Comparison of ENCODE assay signal across 9 cellular contexts in genomic region chr6:119856136-119856535, GRCh38.
DNase-seq lines count a peak whose midpoint lies in the region; ATAC-seq, FAIRE-seq and TF ChIP-seq lines count a peak whose summit lies in the region.
"Had no signal": no experiment of that assay in that cellular context is flagged by ENCODE, and none has a peak within 500 bp of the region (broad histone marks: within the 10 kb centered on the region; RNA-seq: fewer than 3 reads in every experiment).

No MANE protein-coding gene starts in this region.

- TF ChIP-seq CTCF in transverse colon (IDR thresholded peaks at IDR 0.05), result no peak

- H3K9me3 ChIP-seq in transverse colon, result no peaks in the 10 kb centered on the region

- no peak for TF ChIP-seq EP300 in transverse colon (IDR thresholded peaks at IDR 0.05; ENCODE audit: low read depth)

- H3K27ac ChIP-seq in transverse colon, result no peak overlapping the region
- H3K27ac ChIP-seq: C4-2B had no signal

- 59 to 69% methylated on average over 3 of the region's 3 CpGs for WGBS in transverse colon (ENCODE audit: low coverage in 1 of 2), 2 donors

- H3K27me3 Mint-ChIP-seq in activated naive CD4-positive, alpha-beta T cell treated with anti-CD3 and anti-CD28 coated beads, Interleukin-2, amount 10 ng/mL, durations not matched to agents 7 days and 5 days, result no peaks in the 10 kb centered on the region
- no peaks in the 10 kb centered on the region for H3K27me3 Mint-ChIP-seq in stimulated activated memory B cell treated with anti-CD40 and anti-IgM and Interleukin-4, amounts not matched to agents 10 μg/mL and 1 μg/mL and 100 μg/mL, for 72 hours

- H3K27ac Mint-ChIP-seq in activated naive CD4-positive, alpha-beta T cell treated with anti-CD3 and anti-CD28 coated beads, Interleukin-2, amount 10 ng/mL, durations not matched to agents 7 days and 5 days, result peak overlapping the region; percentile 58
- peak overlapping the region; percentile 81 for H3K27ac Mint-ChIP-seq in stimulated activated memory B cell treated with anti-CD40 and anti-IgM and Interleukin-4, amounts not matched to agents 10 μg/mL and 1 μg/mL and 100 μg/mL, for 72 hours

- no peaks in the 10 kb centered on the region for H3K4me1 ChIP-seq in transverse colon

- H3K4me1 Mint-ChIP-seq in activated naive CD4-positive, alpha-beta T cell treated with anti-CD3 and anti-CD28 coated beads, Interleukin-2, amount 10 ng/mL, durations not matched to agents 7 days and 5 days, result peaks cover 8% of the 10 kb centered on the region
- peaks cover 9% of the 10 kb centered on the region for H3K4me1 Mint-ChIP-seq in stimulated activated memory B cell treated with anti-CD40 and anti-IgM and Interleukin-4, amounts not matched to agents 10 μg/mL and 1 μg/mL and 100 μg/mL, for 72 hours

- peak; percentile 1 for DNase-seq in activated CD8-positive, alpha-beta memory T cell treated with anti-CD3 and anti-CD28 coated beads, Interleukin-2, amount 50 U/mL, for 24 hours (ENCODE audit: extremely low read depth)
- DNase-seq in activated CD8-positive, alpha-beta memory T cell treated with anti-CD3 and anti-CD28 coated beads for 24 hours, result no peak
- DNase-seq in activated naive CD4-positive, alpha-beta T cell treated with anti-CD3 and anti-CD28 coated beads, Interleukin-2, amount 10 ng/mL, durations not matched to agents 7 days and 5 days, result peak; percentile 22
- DNase-seq in DMS153 (lab: John Stamatoyannopoulos, UW), result no peak
- no peak for DNase-seq in urothelium cell line (ENCODE audit: low spot score)
- DNase-seq in transverse colon, result no peak

- no peak for FAIRE-seq in urothelium cell line (lab: Jason Lieb, UNC)

- no peak overlapping the region for H3K4me3 ChIP-seq in transverse colon

- intact Hi-C loops in transverse colon (cut with DNase I; ENCODE audit: low total_unique reads), result no loop called here

- CTCF ChIA-PET in activated naive CD4-positive, alpha-beta T cell treated with anti-CD3 and anti-CD28 coated beads, Interleukin-2, amount 10 ng/mL, durations not matched to agents 7 days and 5 days (lab: Charles Lee), result no interaction called here

- no peaks in the 10 kb centered on the region for H3K36me3 Mint-ChIP-seq in activated naive CD4-positive, alpha-beta T cell treated with anti-CD3 and anti-CD28 coated beads, Interleukin-2, amount 10 ng/mL, durations not matched to agents 7 days and 5 days
- no peaks in the 10 kb centered on the region for H3K36me3 Mint-ChIP-seq in stimulated activated memory B cell treated with anti-CD40 and anti-IgM and Interleukin-4, amounts not matched to agents 10 μg/mL and 1 μg/mL and 100 μg/mL, for 72 hours

- H3K9me3 Mint-ChIP-seq in activated naive CD4-positive, alpha-beta T cell treated with anti-CD3 and anti-CD28 coated beads, Interleukin-2, amount 10 ng/mL, durations not matched to agents 7 days and 5 days, result no peaks in the 10 kb centered on the region
- H3K9me3 Mint-ChIP-seq in stimulated activated memory B cell treated with anti-CD40 and anti-IgM and Interleukin-4, amounts not matched to agents 10 μg/mL and 1 μg/mL and 100 μg/mL, for 72 hours, result no peaks in the 10 kb centered on the region

- H3K36me3 ChIP-seq in transverse colon, result no peaks in the 10 kb centered on the region

- no peaks in the 10 kb centered on the region for H3K27me3 ChIP-seq in transverse colon

- in situ Hi-C loops in transverse colon (cut with MboI; ENCODE audit: low pct_ligation_motif_present in 1 of 4, low pct_unique_long_range_greater_than_20kb in 1 of 4, low sequenced_read_pairs in 3 of 4), result no loop called here

- ATAC-seq in HG03460 (IDR thresholded peaks at IDR 0.05; ENCODE audit: unreplicated experiment), result peak; percentile 69
- no peak for ATAC-seq in stimulated activated memory B cell treated with anti-CD40 and anti-IgM and Interleukin-4, amounts not matched to agents 10 μg/mL and 1 μg/mL and 100 μg/mL, for 72 hours

- TF ChIP-seq POLR2A in transverse colon (IDR thresholded peaks at IDR 0.05), result no peak

- H3K4me3 Mint-ChIP-seq in activated naive CD4-positive, alpha-beta T cell treated with anti-CD3 and anti-CD28 coated beads, Interleukin-2, amount 10 ng/mL, durations not matched to agents 7 days and 5 days, result peak overlapping the region; percentile 46
- peak overlapping the region; percentile 68 for H3K4me3 Mint-ChIP-seq in stimulated activated memory B cell treated with anti-CD40 and anti-IgM and Interleukin-4, amounts not matched to agents 10 μg/mL and 1 μg/mL and 100 μg/mL, for 72 hours

Comparison
In these comparisons a context has a peak if more than half of its experiments do, and no peak if none do; other contexts are left out.
1. DNase-seq: peak in activated CD8-positive, alpha-beta memory T cell treated with anti-CD3 and anti-CD28 coated beads, Interleukin-2, amount 50 U/mL, for 24 hours (single experiment) and activated naive CD4-positive, alpha-beta T cell treated with anti-CD3 and anti-CD28 coated beads, Interleukin-2, amount 10 ng/mL, durations not matched to agents 7 days and 5 days (single experiment); none in activated CD8-positive, alpha-beta memory T cell treated with anti-CD3 and anti-CD28 coated beads for 24 hours (single experiment), DMS153 (single experiment), urothelium cell line (single experiment) and transverse colon (single experiment).